In genomic region chr11:13238879-13239514, GRCh38 we compare ENCODE assay signal across 8 cellular contexts. TPM values are rescaled to one million over a fixed set of nuclear protein-coding genes. Genes with fewer than 3 reads are reported as not detected.
DNase-seq lines count a peak whose midpoint lies in the region; ATAC-seq and TF ChIP-seq lines count a peak whose summit lies in the region.

No MANE protein-coding gene starts in this region.

- intact Hi-C loops in naive thymus-derived CD4-positive, alpha-beta T cell (cut with micrococcal nuclease), result loop anchor here (1.0 kb wide), 7 partner anchors 29 to 908 kb away; partner anchors contain the start of gene BMAL1 (in 1 of the 2)
- intact Hi-C loops in testis (cut with DNase I; ENCODE audit: low total_unique reads), result no loop called here

- H3K4me3 Mint-ChIP-seq in effector memory CD8-positive, alpha-beta T cell, result no peak overlapping the region
- H3K4me3 Mint-ChIP-seq in naive thymus-derived CD4-positive, alpha-beta T cell, result no peak overlapping the region

- no peak overlapping the region for H3K27ac Mint-ChIP-seq in effector memory CD8-positive, alpha-beta T cell
- no peak overlapping the region for H3K27ac Mint-ChIP-seq in naive thymus-derived CD4-positive, alpha-beta T cell

- TF ChIP-seq POLR2A in testis (IDR thresholded peaks at IDR 0.05), result no peak

- H3K36me3 ChIP-seq in naive thymus-derived CD4-positive, alpha-beta T cell (ENCODE audit: control insufficient read depth in 2 of 3, insufficient read depth in 3 of 3, low read length in 3 of 3), result no peaks in the 10 kb centered on the region
- no peaks in the 10 kb centered on the region for H3K36me3 ChIP-seq in testis (ENCODE audit: low read depth, missing control alignments)

- no peaks in the 10 kb centered on the region for H3K9me3 ChIP-seq in naive thymus-derived CD4-positive, alpha-beta T cell (ENCODE audit: control insufficient read depth in 2 of 3, low read length in 3 of 3)
- no peaks in the 10 kb centered on the region for H3K9me3 ChIP-seq in testis

- no peak overlapping the region for H3K4me3 ChIP-seq in naive thymus-derived CD4-positive, alpha-beta T cell (ENCODE audit: low read length)
- H3K4me3 ChIP-seq in testis, result no peak overlapping the region

- peak; percentile 83 for ATAC-seq in effector memory CD8-positive, alpha-beta T cell (replicated peaks)
- ATAC-seq in naive thymus-derived CD4-positive, alpha-beta T cell, result peak; percentile 84
- ATAC-seq in HG03280 (IDR thresholded peaks at IDR 0.05; ENCODE audit: unreplicated experiment), result no peak

- CTCF ChIA-PET in naive thymus-derived CD4-positive, alpha-beta T cell (lab: Charles Lee), result interaction anchor here (0.5 to 1.3 kb wide), 8 partner anchors 18 to 866 kb away, joined by 3 to 4 read pairs (median 3); no protein-coding TSS in a partner anchor

- WGBS in testis, 2 donors, result 52 to 55% methylated on average over 4 of the region's 4 CpGs

- H3K4me1 ChIP-seq in naive thymus-derived CD4-positive, alpha-beta T cell (ENCODE audit: control insufficient read depth in 2 of 2, insufficient read depth in 2 of 2, low read length in 2 of 2), result no peaks in the 10 kb centered on the region
- no peaks in the 10 kb centered on the region for H3K4me1 ChIP-seq in testis

- H3K36me3 Mint-ChIP-seq in effector memory CD8-positive, alpha-beta T cell (ENCODE audit: insufficient read depth), result no peaks in the 10 kb centered on the region
- H3K36me3 Mint-ChIP-seq in naive thymus-derived CD4-positive, alpha-beta T cell, result peaks cover 0 to 4% (median 0%) of the 10 kb centered on the region in 5 donors

- peaks cover 25 to 30% of the 10 kb centered on the region in 2 donors for H3K27me3 Mint-ChIP-seq in effector memory CD8-positive, alpha-beta T cell
- peaks cover 0 to 45% (median 15%) of the 10 kb centered on the region in 5 donors for H3K27me3 Mint-ChIP-seq in naive thymus-derived CD4-positive, alpha-beta T cell

- H3K27me3 ChIP-seq in naive thymus-derived CD4-positive, alpha-beta T cell (ENCODE audit: control insufficient read depth in 2 of 2, insufficient read depth in 2 of 2, low read length in 2 of 2), result no peaks in the 10 kb centered on the region
- no peaks in the 10 kb centered on the region for H3K27me3 ChIP-seq in testis

- H3K4me1 Mint-ChIP-seq in effector memory CD8-positive, alpha-beta T cell (ENCODE audit: low read depth in 2 of 2), result peaks cover 4 to 5% of the 10 kb centered on the region in 2 donors
- peaks cover 0 to 5% (median 0%) of the 10 kb centered on the region in 7 donors for H3K4me1 Mint-ChIP-seq in naive thymus-derived CD4-positive, alpha-beta T cell

- H3K9me3 Mint-ChIP-seq in effector memory CD8-positive, alpha-beta T cell, result no peaks in the 10 kb centered on the region
- H3K9me3 Mint-ChIP-seq in naive thymus-derived CD4-positive, alpha-beta T cell, result peaks cover 0 to 3% (median 0%) of the 10 kb centered on the region in 11 donors

- H3K27ac ChIP-seq in naive thymus-derived CD4-positive, alpha-beta T cell (ENCODE audit: low read depth, low read length), result no peak overlapping the region
- H3K27ac ChIP-seq in testis, result no peak overlapping the region

- DNase-seq in EH (ENCODE audit: low read depth) (peak; percentile 63), HCEC 1CT (peak; percentile 57), NCI-H2227 treated with DMSO at 0.1 percent for 48 hours (lab: John Stamatoyannopoulos, UW) (peak; percentile 9), testis (peak; percentile 76)
- peak; percentile 45 to 49 for DNase-seq in activated CD4-positive, alpha-beta T cell treated with anti-CD3 and anti-CD28 coated beads, Interleukin-2, amount 50 U/mL, for 4 hours
- DNase-seq in effector memory CD8-positive, alpha-beta T cell, result peak; percentile 53 to 56 (median 56)
- peak; percentile 11 to 59 (median 43) for DNase-seq in naive thymus-derived CD4-positive, alpha-beta T cell

- TF ChIP-seq CTCF in testis (IDR thresholded peaks at IDR 0.05), result peak; percentile 73 to 81 (median 81)

- POLR2A ChIA-PET in naive thymus-derived CD4-positive, alpha-beta T cell (lab: Charles Lee), result no interaction called here

RNA-seq across cellular contexts. Expression of gene BMAL1, which starts 38.6 kb away (rescaled TPM):
- 10 to 100 TPM; 36.1 to 88.3 (median 68.4) TPM for total RNA-seq in naive thymus-derived CD4-positive, alpha-beta T cell
- 10 to 100 TPM; 12.8 to 16.3 TPM for polyA plus RNA-seq in naive thymus-derived CD4-positive, alpha-beta T cell
- total RNA-seq in testis, result 10 to 100 TPM; 35.7 to 40.3 TPM
- polyA plus RNA-seq in testis (ENCODE audit: insufficient read depth, low read depth, low replicate concordance), result 21.5 TPM

Comparison
In these comparisons a context has a peak if more than half of its experiments do, and no peak if none do; other contexts are left out.
1. DNase-seq: peak in every context shown above with its lines; median percentile 76 in testis; 63 in EH; 57 in HCEC 1CT; 56 in effector memory CD8-positive, alpha-beta T cell; 47 in activated CD4-positive, alpha-beta T cell treated with anti-CD3 and anti-CD28 coated beads, Interleukin-2, amount 50 U/mL, for 4 hours; 43 in naive thymus-derived CD4-positive, alpha-beta T cell; 9 in NCI-H2227 treated with DMSO at 0.1 percent for 48 hours.